In the genomic region with DNA sequence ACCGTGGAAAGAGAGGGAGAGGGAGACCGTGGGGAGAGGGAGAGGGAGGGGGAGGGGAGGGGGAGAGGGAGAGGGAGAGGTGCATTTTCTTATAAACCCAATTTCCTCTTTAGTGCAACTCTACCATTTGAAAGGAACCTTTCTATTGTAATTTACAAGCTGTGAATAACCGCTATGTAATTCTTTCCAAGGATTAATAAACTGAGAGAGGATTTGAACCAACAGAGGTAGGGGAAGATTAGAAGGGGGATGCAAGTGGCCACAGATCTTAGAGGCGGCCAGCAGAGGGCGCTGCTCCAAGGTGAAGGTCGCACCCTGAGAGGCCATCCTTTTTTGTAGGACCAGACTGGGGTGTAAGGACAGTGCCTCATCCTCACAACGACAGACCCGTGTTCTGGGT, we compare ENCODE assay signal across 8 cellular contexts. TPM values are rescaled to one million over a fixed set of nuclear protein-coding genes. Genes with fewer than 3 reads are reported as not detected.
DNase-seq lines count a peak whose midpoint lies in the region; ATAC-seq, FAIRE-seq and TF ChIP-seq lines count a peak whose summit lies in the region.
"Not testable (repeated sequence)": the region's sequence is repeated elsewhere in the genome, so short reads cannot be mapped to it uniquely, and the experiment has no call there.

No MANE protein-coding gene starts in this region.

- peak; percentile 77 to 90 for ATAC-seq in upper lobe of left lung (ENCODE audit: low FRiP score in 2 of 2)

- not testable (repeated sequence) for H3K9me3 ChIP-seq in small intestine (ENCODE audit: control insufficient read depth, low read depth); upper lobe of left lung

- not testable (repeated sequence) for H3K4me1 ChIP-seq in small intestine (ENCODE audit: control insufficient read depth in 2 of 2, insufficient read depth in 1 of 2, low read depth in 1 of 2, low read length in 1 of 2); upper lobe of left lung

- not testable (repeated sequence) for TF ChIP-seq POLR2A in upper lobe of left lung (IDR thresholded peaks at IDR 0.05)

- not testable (repeated sequence) for FAIRE-seq in small intestine (lab: Jason Lieb, UNC)

- DNase-seq in GDM1 (lab: John Stamatoyannopoulos, UW) (peak; percentile 11), Kasumi-1 (lab: John Stamatoyannopoulos, UW) (peak; percentile 50 to 70), RPMI8226 (peak; percentile 65), cerebellar cortex (ENCODE audit: low spot score) (peak; percentile 42), inferior parietal cortex (ENCODE audit: extremely low spot score) (peak; percentile 51), small intestine (peak; percentile 39), upper lobe of left lung (peak in 1 of 2 donors; percentile 69)
- peak; percentile 87 for DNase-seq in activated CD8-positive, alpha-beta memory T cell treated with anti-CD3 and anti-CD28 coated beads for 24 hours

- peak; percentile 18 to 58 (median 52) for TF ChIP-seq CTCF in upper lobe of left lung (IDR thresholded peaks at IDR 0.05)

- H3K27ac ChIP-seq in small intestine (ENCODE audit: low read depth in 1 of 2, low read length in 1 of 2); upper lobe of left lung: not testable (repeated sequence)

- H3K27me3 ChIP-seq in small intestine (ENCODE audit: control insufficient read depth in 2 of 2, insufficient read depth in 2 of 2, low read length in 2 of 2); upper lobe of left lung: not testable (repeated sequence)

- WGBS in small intestine, 3 donors: 25 to 33% (median 32%) methylated on average over 7 to 8 of the region's 8 CpGs
- WGBS in upper lobe of left lung, 2 donors: 33 to 38% methylated on average over 6 to 8 of the region's 8 CpGs

- H3K4me3 ChIP-seq in small intestine (ENCODE audit: low read depth in 1 of 2, low read length in 2 of 2); upper lobe of left lung: not testable (repeated sequence)

- TF ChIP-seq EP300 in upper lobe of left lung (IDR thresholded peaks at IDR 0.05): not testable (repeated sequence)

- not testable (repeated sequence) for H3K36me3 ChIP-seq in small intestine (ENCODE audit: control insufficient read depth in 2 of 2, insufficient read depth in 2 of 2, low read length in 2 of 2); upper lobe of left lung

RNA-seq across cellular contexts. Expression of a gene that starts 41.2 kb away (rescaled TPM):
- 1 to 10 TPM in 1 of 3 donors, under 1 TPM in 2; 0.27 to 2.2 (median 0.81) TPM for polyA plus RNA-seq in small intestine
- total RNA-seq in upper lobe of left lung: 10 to 100 TPM in 1 of 6 donors, 1 to 10 TPM in 5; 1.6 to 14.7 (median 2.7) TPM
